Comparison of ENCODE assay signal across 9 cellular contexts in genomic region chr18:76823166-76823539, GRCh38. TPM values are rescaled to one million over a fixed set of nuclear protein-coding genes. Genes with fewer than 3 reads are reported as not detected.
A peak's percentile ranks its signal among the peaks of the same experiment; 100 is the strongest.
DNase-seq lines count a peak whose midpoint lies in the region; FAIRE-seq and TF ChIP-seq lines count a peak whose summit lies in the region.
"Had no signal": no experiment of that assay in that cellular context is flagged by ENCODE, and none has a peak within 500 bp of the region (broad histone marks: within the 10 kb centered on the region; RNA-seq: fewer than 3 reads in every experiment).

No MANE protein-coding gene starts in this region.

- H3K4me2 ChIP-seq in H9 (ENCODE audit: insufficient read depth, insufficient read length, low read length) (peak overlapping the region; percentile 30), hepatocyte (peak overlapping the region; percentile 89)

- peaks cover 11 to 16% (median 13%) of the 10 kb centered on the region in 3 experiments for H3K36me3 Mint-ChIP-seq in H9 (ENCODE audit: insufficient read depth in 1 of 3, low read depth in 3 of 3)
- peaks cover 4% of the 10 kb centered on the region for H3K36me3 Mint-ChIP-seq in activated T-helper 1 cell treated with anti-CD3 and anti-CD28 coated beads, Interleukin-12 subunit alpha, Interleukin-12 subunit beta, Interleukin-2, Interleukin-4 antibody, amounts not matched to agents 30 ng/mL and 10 ng/mL and 1 ng/mL, durations not matched to agents 14 hours and 24 hours and 36 hours (ENCODE audit: low read depth)

- H3K79me2 ChIP-seq in H9 (ENCODE audit: insufficient read depth, low read length): peaks cover 4% of the 10 kb centered on the region; the same call in 1 of the 2 replicates
- peaks cover 91% of the 10 kb centered on the region for H3K79me2 ChIP-seq in hepatocyte

- H2BK5ac ChIP-seq in H9 (ENCODE audit: insufficient read length, low read length): no peak overlapping the region

- peak overlapping the region; percentile 27 for H3K9ac ChIP-seq in H9 (ENCODE audit: extremely low read depth, insufficient read length, low read length)

- no peak overlapping the region for H3K23ac ChIP-seq in H9 (ENCODE audit: insufficient read length, low read depth, low read length)

- FAIRE-seq in small intestine (lab: Jason Lieb, UNC) (no peak), GM12891 (lab: Jason Lieb, UNC) (no peak)
- FAIRE-seq: islet of Langerhans had no signal

- no peak overlapping the region for H3K27ac ChIP-seq in H9 (ENCODE audit: insufficient read length, low read depth, low read length)
- H3K27ac ChIP-seq in hepatocyte: peak overlapping the region; percentile 86
- peak overlapping the region; percentile 81 to 90 for H3K27ac ChIP-seq in small intestine (ENCODE audit: low read depth in 1 of 2, low read length in 1 of 2)

- 0 out of 2 replicates have a peak overlapping the region, but pooled peaks have one; percentile 3 for H3K14ac ChIP-seq in H9 (ENCODE audit: insufficient read depth, low read length)

- H3K9me2 ChIP-seq in hepatocyte (replicated peaks; ENCODE audit: insufficient read depth): no peaks in the 10 kb centered on the region

- no peak for TF ChIP-seq CTCF in H9 (conservative IDR thresholded peaks at IDR 0.05)
- no peak for TF ChIP-seq CTCF in hepatocyte (IDR thresholded peaks at IDR 0.05; ENCODE audit: poor library complexity)

- H3K4ac ChIP-seq in H9 (ENCODE audit: low read depth, low read length): no peak overlapping the region

- H3K27me3 Mint-ChIP-seq in H9 (ENCODE audit: low read depth): no peaks in the 10 kb centered on the region; the same call in 1 of the 2 replicates
- no peaks in the 10 kb centered on the region for H3K27me3 Mint-ChIP-seq in activated T-helper 1 cell treated with anti-CD3 and anti-CD28 coated beads, Interleukin-12 subunit alpha, Interleukin-12 subunit beta, Interleukin-2, Interleukin-4 antibody, amounts not matched to agents 30 ng/mL and 10 ng/mL and 1 ng/mL, durations not matched to agents 14 hours and 24 hours and 36 hours (ENCODE audit: insufficient read depth)

- no peak overlapping the region for H2AFZ ChIP-seq in H9 (ENCODE audit: low read length)
- H2AFZ ChIP-seq in hepatocyte: peak overlapping the region; percentile 53

- peak overlapping the region; percentile 85 for H3K4me3 ChIP-seq in hepatocyte
- peak overlapping the region; percentile 85 to 86 for H3K4me3 ChIP-seq in small intestine (ENCODE audit: low read depth in 1 of 2, low read length in 2 of 2)

- H3K9me3 ChIP-seq in H9 (ENCODE audit: control insufficient read depth, low read depth, low read length) (no peaks in the 10 kb centered on the region), hepatocyte (ENCODE audit: low read depth) (no peaks in the 10 kb centered on the region), small intestine (ENCODE audit: control insufficient read depth, low read depth) (no peaks in the 10 kb centered on the region)

- peak overlapping the region; percentile 47 to 96 (median 70); a peak in 5 of 7 replicates for H3K27ac Mint-ChIP-seq in H9
- peak overlapping the region; percentile 71 for H3K27ac Mint-ChIP-seq in activated T-helper 1 cell treated with anti-CD3 and anti-CD28 coated beads, Interleukin-12 subunit alpha, Interleukin-12 subunit beta, Interleukin-2, Interleukin-4 antibody, amounts not matched to agents 30 ng/mL and 10 ng/mL and 1 ng/mL, durations not matched to agents 14 hours and 24 hours and 36 hours

- no peak overlapping the region for H2BK12ac ChIP-seq in H9 (ENCODE audit: insufficient read length, low read depth, low read length)

- H4K8ac ChIP-seq in H9 (replicated peaks; ENCODE audit: insufficient read length, low read depth, low read length): no peak overlapping the region

- peaks cover 3% of the 10 kb centered on the region for H3K79me1 ChIP-seq in H9 (ENCODE audit: insufficient read depth, low read depth, low read length, poor library complexity, severe bottlenecking)

- no peak overlapping the region for H2BK15ac ChIP-seq in H9 (ENCODE audit: low read depth, low read length)

- no peak overlapping the region for H2AK5ac ChIP-seq in H9 (ENCODE audit: insufficient read length, low read length)

- WGBS in H9 (ENCODE audit: extremely low coverage, insufficient read length, low lambda C conversion rate): no CpG with 5 or more reads among the region's 25 CpGs
- WGBS in hepatocyte (ENCODE audit: low lambda C conversion rate, missing lambda C conversion rate): 5% methylated on average over 25 of the region's 25 CpGs
- 5 to 8% (median 7%) methylated on average over 23 to 25 of the region's 25 CpGs for WGBS in small intestine, 3 donors

- H4K20me1 ChIP-seq in H9 (ENCODE audit: control insufficient read depth, insufficient read depth, insufficient read length): no peaks in the 10 kb centered on the region
- no peaks in the 10 kb centered on the region for H4K20me1 ChIP-seq in hepatocyte (ENCODE audit: insufficient read depth, poor library complexity, severe bottlenecking)

- no peak overlapping the region for H3K18ac ChIP-seq in H9 (ENCODE audit: insufficient read length, low read depth, low read length)

- no peaks in the 10 kb centered on the region for H3K9me3 Mint-ChIP-seq in H9
- H3K9me3 Mint-ChIP-seq in activated T-helper 1 cell treated with anti-CD3 and anti-CD28 coated beads, Interleukin-12 subunit alpha, Interleukin-12 subunit beta, Interleukin-2, Interleukin-4 antibody, amounts not matched to agents 30 ng/mL and 10 ng/mL and 1 ng/mL, durations not matched to agents 14 hours and 24 hours and 36 hours: no peaks in the 10 kb centered on the region

- peaks cover 26 to 31% of the 10 kb centered on the region in 2 experiments for H3K4me1 Mint-ChIP-seq in H9
- H3K4me1 Mint-ChIP-seq in activated T-helper 1 cell treated with anti-CD3 and anti-CD28 coated beads, Interleukin-12 subunit alpha, Interleukin-12 subunit beta, Interleukin-2, Interleukin-4 antibody, amounts not matched to agents 30 ng/mL and 10 ng/mL and 1 ng/mL, durations not matched to agents 14 hours and 24 hours and 36 hours (ENCODE audit: low read depth): peaks cover 42% of the 10 kb centered on the region

- peaks cover 7% of the 10 kb centered on the region for H3K23me2 ChIP-seq in H9 (ENCODE audit: insufficient read length, low read depth, low read length, poor library complexity, severe bottlenecking)

- H2BK120ac ChIP-seq in H9 (ENCODE audit: low read depth, low read length, poor library complexity, severe bottlenecking): no peak overlapping the region

- no peaks in the 10 kb centered on the region; the same call in 1 of the 2 replicates for H3K4me1 ChIP-seq in H9 (ENCODE audit: insufficient read depth, low read length)
- H3K4me1 ChIP-seq in hepatocyte (ENCODE audit: insufficient read depth): peaks cover 12% of the 10 kb centered on the region
- peaks cover 1 to 4% of the 10 kb centered on the region in 2 donors for H3K4me1 ChIP-seq in small intestine (ENCODE audit: control insufficient read depth in 2 of 2, insufficient read depth in 1 of 2, low read depth in 1 of 2, low read length in 1 of 2)

- intact Hi-C loops in activated T-helper 1 cell treated with anti-CD3 and anti-CD28 coated beads, Interleukin-12 subunit alpha, Interleukin-12 subunit beta, Interleukin-2, Interleukin-4 antibody, amounts not matched to agents 30 ng/mL and 10 ng/mL and 1 ng/mL, durations not matched to agents 14 hours and 24 hours and 36 hours (cut with micrococcal nuclease): loop anchor here (2.0 to 10.0 kb wide), 6 partner anchors 159 to 382 kb away; partner anchors contain the start of gene MBP

- DNase-seq in H9 (no peak), hepatocyte (ENCODE audit: low spot score) (no peak), small intestine (no peak), superior temporal gyrus (ENCODE audit: extremely low spot score) (no peak), middle frontal gyrus (ENCODE audit: extremely low spot score, low spot score) (no peak), GM12891 (ENCODE audit: insufficient read length, low spot score) (no peak), OCI-M2 (lab: John Stamatoyannopoulos, UW; ENCODE audit: unreplicated experiment) (no peak)
- no peak for DNase-seq in activated T-helper 1 cell treated with anti-CD3 and anti-CD28 coated beads, Interleukin-12 subunit alpha, Interleukin-12 subunit beta, Interleukin-2, Interleukin-4 antibody, amounts not matched to agents 30 ng/mL and 10 ng/mL and 1 ng/mL, durations not matched to agents 14 hours and 24 hours and 36 hours (ENCODE audit: low spot score)

- H3K27me3 ChIP-seq in H9 (ENCODE audit: insufficient read depth, low read length) (no peaks in the 10 kb centered on the region), hepatocyte (no peaks in the 10 kb centered on the region), small intestine (ENCODE audit: control insufficient read depth in 2 of 2, insufficient read depth in 2 of 2, low read length in 2 of 2) (no peaks in the 10 kb centered on the region)

- no peak overlapping the region for H2BK20ac ChIP-seq in H9 (ENCODE audit: low read depth, low read length, poor library complexity, severe bottlenecking)

- H3K4me3 Mint-ChIP-seq in H9: peak overlapping the region; percentile 72 to 89
- H3K4me3 Mint-ChIP-seq in activated T-helper 1 cell treated with anti-CD3 and anti-CD28 coated beads, Interleukin-12 subunit alpha, Interleukin-12 subunit beta, Interleukin-2, Interleukin-4 antibody, amounts not matched to agents 30 ng/mL and 10 ng/mL and 1 ng/mL, durations not matched to agents 14 hours and 24 hours and 36 hours: peak overlapping the region; percentile 87

- H3K36me3 ChIP-seq in hepatocyte (replicated peaks; ENCODE audit: insufficient read depth, low read depth) (no peaks in the 10 kb centered on the region), small intestine (ENCODE audit: control insufficient read depth in 2 of 2, insufficient read depth in 2 of 2, low read length in 2 of 2) (no peaks in the 10 kb centered on the region)

- no peak overlapping the region for H4K5ac ChIP-seq in H9 (ENCODE audit: insufficient read length, low read depth, low read length)

- no peak overlapping the region for H3T11ph ChIP-seq in H9 (ENCODE audit: low read length)

- no peak overlapping the region for H4K91ac ChIP-seq in H9 (ENCODE audit: insufficient read length, low read depth, low read length)

- TF ChIP-seq POLR2A in GM12891 (IDR thresholded peaks at IDR 0.05; ENCODE audit: low read depth, low read length): no peak

- no peak overlapping the region for H3K56ac ChIP-seq in H9 (ENCODE audit: insufficient read length, low read depth, low read length)

TF ChIP-seq in GM12891, 5 proteins besides CTCF, POLR2A, EP300 and RAD21:
- TF ChIP-seq TAF1 (IDR thresholded peaks at IDR 0.05; ENCODE audit: low read depth, low read length) (no peak), PAX5 (IDR thresholded peaks at IDR 0.05; ENCODE audit: insufficient read depth, low read length, severe bottlenecking) (no peak)

RNA-seq across cellular contexts. Expression of gene ZNF236, which starts 0.8 kb away (rescaled TPM):
- total RNA-seq in H9 (2021): 16.0 and 17.7 TPM in 2 replicates
- 18.0 and 21.5 TPM in 2 replicates for total RNA-seq in activated T-helper 1 cell treated with anti-CD3 and anti-CD28 coated beads, Interleukin-12 subunit alpha, Interleukin-12 subunit beta, Interleukin-2, Interleukin-4 antibody, amounts not matched to agents 30 ng/mL and 10 ng/mL and 1 ng/mL, durations not matched to agents 14 hours and 24 hours and 36 hours
- 7.5 and 8.2 TPM in 2 replicates for total RNA-seq in hepatocyte
- 7.4 and 8.5 TPM in 2 replicates for polyA plus RNA-seq in hepatocyte
- 1 to 10 TPM; 1.4 to 2.6 (median 2.0) TPM for polyA plus RNA-seq in small intestine
- polyA plus RNA-seq in GM12891 (2012; ENCODE audit: low read depth, missing spikeins): 2.4 TPM
